2 cellular contexts compared by ENCODE assay signal in genomic region chr9:123043081-123043939, GRCh38.
TF ChIP-seq lines count a peak whose summit lies in the region.

No MANE protein-coding gene starts in this region.

TF ChIP-seq in IMR-90, 13 proteins besides CTCF, POLR2A, EP300 and RAD21:
- TF ChIP-seq RCOR1 (IDR thresholded peaks at IDR 0.05; ENCODE audit: insufficient replicate concordance, low read length) (no peak), MAFK (IDR thresholded peaks at IDR 0.05; ENCODE audit: low read depth, low read length) (peak; percentile 39; the same call in 1 of the 2 replicates), ELK1 (IDR thresholded peaks at IDR 0.05; ENCODE audit: borderline replicate concordance, low read depth, low read length) (no peak)
TF ChIP-seq in IMR-90: peak in this region for 1.

TF ChIP-seq in K562, 482 proteins besides CTCF, POLR2A, EP300 and RAD21:
- TF ChIP-seq MAFF (IDR thresholded peaks at IDR 0.05; ENCODE audit: low read length) (peak; percentile 52), ZSCAN29 (IDR thresholded peaks at IDR 0.05) (no peak), MAFG (tag; conservative IDR thresholded peaks at IDR 0.05) (0 out of 2 replicates have a peak, but pooled peaks have one; percentile 21), C11orf30 (IDR thresholded peaks at IDR 0.05; ENCODE audit: low read depth) (peak; percentile 45; the same call in 1 of the 2 replicates), POU5F1 (IDR thresholded peaks at IDR 0.05; ENCODE audit: borderline replicate concordance, low read depth, low read length, partially characterized antibody) (no peak), LEF1 (IDR thresholded peaks at IDR 0.05) (no peak), E2F4 (CRISPR knock-in tag; IDR thresholded peaks at IDR 0.05; ENCODE audit: low read depth) (no peak), ZNF316 (IDR thresholded peaks at IDR 0.05) (peak; percentile 74)
- TF ChIP-seq, protein P1, sequence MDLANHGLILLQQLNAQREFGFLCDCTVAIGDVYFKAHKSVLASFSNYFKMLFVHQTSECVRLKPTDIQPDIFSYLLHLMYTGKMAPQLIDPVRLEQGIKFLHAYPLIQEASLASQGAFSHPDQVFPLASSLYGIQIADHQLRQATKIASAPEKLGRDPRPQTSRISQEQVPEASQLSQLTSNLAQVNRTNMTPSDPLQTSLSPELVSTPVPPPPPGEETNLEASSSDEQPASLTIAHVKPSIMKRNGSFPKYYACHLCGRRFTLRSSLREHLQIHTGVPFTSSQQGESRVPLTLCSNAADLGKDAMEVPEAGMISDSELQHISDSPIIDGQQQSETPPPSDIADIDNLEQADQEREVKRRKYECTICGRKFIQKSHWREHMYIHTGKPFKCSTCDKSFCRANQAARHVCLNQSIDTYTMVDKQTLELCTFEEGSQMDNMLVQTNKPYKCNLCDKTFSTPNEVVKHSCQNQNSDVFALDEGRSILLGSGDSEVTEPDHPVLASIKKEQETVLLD (IDR thresholded peaks at IDR 0.05): no peak
